14 cellular contexts compared by ENCODE assay signal in genomic region chr22:37195921-37196320, GRCh38. TPM values are rescaled to one million over a fixed set of nuclear protein-coding genes. Genes with fewer than 3 reads are reported as not detected.
DNase-seq lines count a peak whose midpoint lies in the region; ATAC-seq and TF ChIP-seq lines count a peak whose summit lies in the region.
"Had no signal": no experiment of that assay in that cellular context is flagged by ENCODE, and none has a peak within 500 bp of the region (broad histone marks: within the 10 kb centered on the region; RNA-seq: fewer than 3 reads in every experiment).

No MANE protein-coding gene starts in this region.

- no peak overlapping the region for H3K4me3 ChIP-seq in cardiac fibroblast (replicated peaks in 1 of 2; ENCODE audit: low read depth in 2 of 2, low read length in 2 of 2)
- no peak overlapping the region for H3K4me3 ChIP-seq in muscle layer of colon (ENCODE audit: low read depth in 1 of 2, low read length in 2 of 2)
- H3K4me3 ChIP-seq in vagina, result no peak overlapping the region
- H3K4me3 ChIP-seq: BLaER1 treated with 17β-estradiol and CSF1 and Interleukin-3, amounts not matched to agents 10 nM and 100 nM; coronary artery had no signal

- H3K9me3 ChIP-seq in muscle layer of colon (ENCODE audit: low read length) (no peaks in the 10 kb centered on the region), vagina (no peaks in the 10 kb centered on the region)

- peak overlapping the region in 1 of 2 donors; percentile 42 for H3K27ac Mint-ChIP-seq in stimulated activated naive CD8-positive, alpha-beta T cell treated with anti-CD3 and anti-CD28 coated beads, Interleukin-15, amount 100 ng/mL, for 72 hours

- H3K4me1 Mint-ChIP-seq in stimulated activated naive CD8-positive, alpha-beta T cell treated with anti-CD3 and anti-CD28 coated beads, Interleukin-15, amount 100 ng/mL, for 72 hours, result peaks cover 82% of the 10 kb centered on the region

- TF ChIP-seq POLR2A in vagina (IDR thresholded peaks at IDR 0.05), result no peak

- H3K9ac ChIP-seq in muscle layer of colon (ENCODE audit: low read length), result no peak overlapping the region

- no peaks in the 10 kb centered on the region for H3K9me3 Mint-ChIP-seq in stimulated activated naive CD8-positive, alpha-beta T cell treated with anti-CD3 and anti-CD28 coated beads, Interleukin-15, amount 100 ng/mL, for 72 hours
- H3K9me3 Mint-ChIP-seq: IgD-negative memory B cell had no signal

- TF ChIP-seq CTCF in cardiac fibroblast (IDR thresholded peaks at IDR 0.05; ENCODE audit: low read depth, low read length) (no peak), vagina (IDR thresholded peaks at IDR 0.05) (no peak)

- peaks cover 32% of the 10 kb centered on the region for H3K4me1 ChIP-seq in muscle layer of colon (ENCODE audit: insufficient read depth, low read length)
- peaks cover 56% of the 10 kb centered on the region for H3K4me1 ChIP-seq in vagina

- H3K27me3 ChIP-seq in muscle layer of colon (ENCODE audit: control insufficient read depth in 1 of 2, insufficient read depth in 2 of 2, low read length in 2 of 2), result no peaks in the 10 kb centered on the region
- H3K27me3 ChIP-seq in vagina, result no peaks in the 10 kb centered on the region
- H3K27me3 ChIP-seq: BLaER1 treated with 17β-estradiol and CSF1 and Interleukin-3, amounts not matched to agents 10 nM and 100 nM had no signal

- no peaks in the 10 kb centered on the region for H3K36me3 ChIP-seq in muscle layer of colon (ENCODE audit: insufficient read depth, low read length)
- H3K36me3 ChIP-seq in vagina, result no peaks in the 10 kb centered on the region
- H3K36me3 ChIP-seq: BLaER1 treated with 17β-estradiol and CSF1 and Interleukin-3, amounts not matched to agents 10 nM and 100 nM had no signal

- DNase-seq in left cardiac atrium (peak; percentile 37), left ventricle myocardium superior (no peak), cardiac fibroblast (ENCODE audit: low read depth in 2 of 2) (peak; percentile 40 to 52), vagina (ENCODE audit: extremely low spot score in 2 of 2) (no peak), SIG-M5 (lab: John Stamatoyannopoulos, UW) (no peak), NCI-H510A (lab: John Stamatoyannopoulos, UW) (no peak)
- DNase-seq in stimulated activated naive CD8-positive, alpha-beta T cell treated with anti-CD3 and anti-CD28 coated beads, Interleukin-15, amount 100 ng/mL, for 72 hours, result no peak
- DNase-seq: activated CD8-positive, alpha-beta memory T cell treated with anti-CD3 and anti-CD28 coated beads, Interleukin-2, amount 50 U/mL, for 48 hours; hippocampal formation; NCI-H226 had no signal

- H3K27ac ChIP-seq in muscle layer of colon (ENCODE audit: low read depth, low read length) (peak overlapping the region; percentile 89), vagina (peak overlapping the region; percentile 98)
- H3K27ac ChIP-seq: BLaER1 treated with 17β-estradiol and CSF1 and Interleukin-3, amounts not matched to agents 10 nM and 100 nM had no signal

- intact Hi-C loops in left cardiac atrium (cut with DNase I) (no loop called here), left ventricle myocardium superior (cut with micrococcal nuclease) (no loop called here), vagina (cut with DNase I) (no loop called here)

- ATAC-seq in left cardiac atrium, result peak in 1 of 2 donors; percentile 2
- no peak for ATAC-seq in left ventricle myocardium superior
- ATAC-seq in stimulated activated naive CD8-positive, alpha-beta T cell treated with anti-CD3 and anti-CD28 coated beads, Interleukin-15, amount 100 ng/mL, for 72 hours, result no peak

- H3K27me3 Mint-ChIP-seq in stimulated activated naive CD8-positive, alpha-beta T cell treated with anti-CD3 and anti-CD28 coated beads, Interleukin-15, amount 100 ng/mL, for 72 hours, result no peaks in the 10 kb centered on the region
- H3K27me3 Mint-ChIP-seq: IgD-negative memory B cell had no signal

- no peak overlapping the region for H3K4me3 Mint-ChIP-seq in stimulated activated naive CD8-positive, alpha-beta T cell treated with anti-CD3 and anti-CD28 coated beads, Interleukin-15, amount 100 ng/mL, for 72 hours

RNA-seq across cellular contexts. Expression of gene C1QTNF6, which starts 7.9 kb away (rescaled TPM):
- total RNA-seq in left cardiac atrium (1 to 10 TPM; 1.8 to 2.9 TPM), left ventricle myocardium superior (1.1 TPM), vagina (4.9 TPM)

RNA-seq across cellular contexts. Expression of gene SSTR3, which starts 16.4 kb away (rescaled TPM):
- not detected for total RNA-seq in left cardiac atrium
- not detected for total RNA-seq in left ventricle myocardium superior
- total RNA-seq in vagina, result not detected

RNA-seq across cellular contexts. Expression of gene IL2RB, which starts 46.2 kb away (rescaled TPM):
- total RNA-seq in left cardiac atrium (1 to 10 TPM in 1 of 2 donors, under 1 TPM in 1; 0.34 to 2.0 TPM), left ventricle myocardium superior (0.79 TPM), vagina (3.7 TPM)

RNA-seq across cellular contexts. Expression of gene RAC2, which starts 48.1 kb away (rescaled TPM):
- total RNA-seq in left cardiac atrium (10 to 100 TPM in 1 of 2 donors, 1 to 10 TPM in 1; 6.4 to 12.5 TPM), left ventricle myocardium superior (5.1 TPM), vagina (15.7 TPM)

Comparison
In these comparisons a context has a peak if more than half of its experiments do, and no peak if none do; other contexts are left out.
1. DNase-seq: peak in left cardiac atrium (single experiment) and cardiac fibroblast (2 of 2); none in left ventricle myocardium superior (single experiment), vagina (0 of 2), SIG-M5 (single experiment), stimulated activated naive CD8-positive, alpha-beta T cell treated with anti-CD3 and anti-CD28 coated beads, Interleukin-15, amount 100 ng/mL, for 72 hours (0 of 2) and NCI-H510A (single experiment).